25 cellular contexts compared by ENCODE assay signal in genomic region chr9:115808695-115809094, GRCh38.
DNase-seq lines count a peak whose midpoint lies in the region; ATAC-seq and TF ChIP-seq lines count a peak whose summit lies in the region.
"Had no signal": no experiment of that assay in that cellular context is flagged by ENCODE, and none has a peak within 500 bp of the region (broad histone marks: within the 10 kb centered on the region; RNA-seq: fewer than 3 reads in every experiment).

No MANE protein-coding gene starts in this region.

- no peaks in the 10 kb centered on the region for H3K9me3 ChIP-seq in lung (ENCODE audit: control insufficient read depth in 2 of 2, insufficient read depth in 1 of 2, low read length in 1 of 2)
- H3K9me3 ChIP-seq in upper lobe of left lung = no peaks in the 10 kb centered on the region
- H3K9me3 ChIP-seq in WERI-Rb-1 (ENCODE audit: severe bottlenecking) = no peaks in the 10 kb centered on the region
- H3K9me3 ChIP-seq: ascending aorta, HAP-1, psoas muscle, upper lobe of right lung had no signal

- H3K27me3 ChIP-seq in lung (ENCODE audit: control insufficient read depth, insufficient read depth) (no peaks in the 10 kb centered on the region), upper lobe of left lung (no peaks in the 10 kb centered on the region), WERI-Rb-1 (ENCODE audit: insufficient read depth, low read depth, severe bottlenecking) (no peaks in the 10 kb centered on the region)
- H3K27me3 ChIP-seq: ascending aorta, heart left ventricle, upper lobe of right lung had no signal

- 45 to 62% methylated on average over 5 of the region's 5 CpGs for WGBS in lung, 2 donors
- WGBS in upper lobe of left lung, 2 donors = 47 to 48% methylated on average over 5 of the region's 5 CpGs

- TF ChIP-seq EP300 in upper lobe of left lung (IDR thresholded peaks at IDR 0.05) = no peak

- H3K4me3 ChIP-seq in epithelial cell of esophagus (ENCODE audit: low read length) (no peak overlapping the region), lung (no peak overlapping the region), upper lobe of left lung (no peak overlapping the region), WERI-Rb-1 (ENCODE audit: low read depth, low read length) (no peak overlapping the region)
- H3K4me3 ChIP-seq: ascending aorta, coronary artery, HAP-1, heart left ventricle, psoas muscle, upper lobe of right lung had no signal

- H3K36me3 ChIP-seq in lung (ENCODE audit: control insufficient read depth in 2 of 2, insufficient read depth in 2 of 2, low read length in 2 of 2) (no peaks in the 10 kb centered on the region), upper lobe of left lung (no peaks in the 10 kb centered on the region), WERI-Rb-1 (no peaks in the 10 kb centered on the region)
- H3K36me3 ChIP-seq: ascending aorta, HAP-1, heart left ventricle, upper lobe of right lung had no signal

- no peak for TF ChIP-seq POLR2A in upper lobe of left lung (IDR thresholded peaks at IDR 0.05)

- H3K4me1 ChIP-seq in lung (ENCODE audit: control insufficient read depth in 2 of 2, insufficient read depth in 2 of 2, low read length in 2 of 2) (no peaks in the 10 kb centered on the region), upper lobe of left lung (no peaks in the 10 kb centered on the region)
- H3K4me1 ChIP-seq: ascending aorta, HAP-1, heart left ventricle, psoas muscle, upper lobe of right lung had no signal

- peak; percentile 47 for ATAC-seq in lung (ENCODE audit: insufficient read depth, low FRiP score)
- ATAC-seq in upper lobe of left lung (ENCODE audit: low FRiP score in 2 of 2) = no peak
- ATAC-seq: heart left ventricle, psoas muscle had no signal

- TF ChIP-seq CTCF in epithelial cell of esophagus (IDR thresholded peaks at IDR 0.05; ENCODE audit: insufficient read depth, low read depth, low read length, missing control alignments) (no peak), lung (IDR thresholded peaks at IDR 0.05; ENCODE audit: control extremely low read depth, extremely low read depth) (no peak), upper lobe of left lung (IDR thresholded peaks at IDR 0.05) (no peak), WERI-Rb-1 (IDR thresholded peaks at IDR 0.05; ENCODE audit: low read depth, low read length) (no peak)

- peak; percentile 35 for DNase-seq in Daoy (ENCODE audit: low read depth)
- DNase-seq in RPMI7951 (ENCODE audit: low read depth) = peak; percentile 7
- peak; percentile 27 for DNase-seq in epithelial cell of esophagus (ENCODE audit: low read depth)
- no peak for DNase-seq in lung (ENCODE audit: low spot score)
- no peak for DNase-seq in occipital lobe (lab: John Stamatoyannopoulos, UW)
- DNase-seq in NCI-H82 treated with DMSO at 0.1 percent for 48 hours (lab: John Stamatoyannopoulos, UW; ENCODE audit: unreplicated experiment) = no peak
- DNase-seq in upper lobe of left lung = no peak
- no peak for DNase-seq in WERI-Rb-1
- DNase-seq: activated CD8-positive, alpha-beta memory T cell treated with anti-CD3 and anti-CD28 coated beads, Interleukin-2, amount 50 U/mL, for 4 hours; C1 segment of cervical spinal cord; Calu3; EL; heart left ventricle; Karpas-422; NCI-H1105; NCI-H2081 treated with DMSO at 0.1 percent for 48 hours; NCI-H446; OCI-M1; psoas muscle; SHP77; upper lobe of right lung had no signal

- H3K27ac ChIP-seq in lung (ENCODE audit: low read depth in 1 of 2, low read length in 1 of 2) (no peak overlapping the region), upper lobe of left lung (no peak overlapping the region), WERI-Rb-1 (no peak overlapping the region)
- H3K27ac ChIP-seq: ascending aorta, coronary artery, heart left ventricle, psoas muscle, upper lobe of right lung, VCaP had no signal

Comparison
In these comparisons a context has a peak if more than half of its experiments do, and no peak if none do; other contexts are left out.
1. DNase-seq: peak in Daoy (single experiment), RPMI7951 (single experiment) and epithelial cell of esophagus (single experiment); none in lung (single experiment), occipital lobe (single experiment), NCI-H82 treated with DMSO at 0.1 percent for 48 hours (single experiment), upper lobe of left lung (0 of 2) and WERI-Rb-1 (single experiment).